1 cellular context compared by ENCODE assay signal in the genomic region with DNA sequence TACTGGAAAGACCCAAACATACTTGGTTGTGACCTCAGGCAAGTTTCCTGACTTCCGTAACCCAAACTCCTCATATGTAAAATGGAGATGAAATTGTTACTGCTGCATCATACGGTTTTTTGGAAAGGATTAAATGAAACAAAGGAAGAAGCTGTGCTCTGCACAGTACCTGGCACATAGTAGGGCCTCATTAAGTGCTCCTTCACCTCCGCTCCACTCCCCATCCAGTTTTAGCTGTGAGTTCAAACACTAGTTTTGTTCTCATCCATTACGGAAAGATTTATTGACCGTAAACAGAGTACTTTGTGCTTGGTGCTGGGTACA.
TF ChIP-seq lines count a peak whose summit lies in the region.

No MANE protein-coding gene starts in this region.

TF ChIP-seq in K562, 482 proteins besides CTCF, POLR2A, EP300 and RAD21 (continued from another document and continues in another):
- TF ChIP-seq CHD7 (IDR thresholded peaks at IDR 0.05; ENCODE audit: low read depth, low read length) (no peak), PCBP1 (IDR thresholded peaks at IDR 0.05; ENCODE audit: low read depth, low read length, poor library complexity, severe bottlenecking) (no peak), ZBTB1 (CRISPR knock-in tag; IDR thresholded peaks at IDR 0.05; ENCODE audit: borderline replicate concordance, low read depth) (no peak), ZNF146 (CRISPR knock-in tag; IDR thresholded peaks at IDR 0.05; ENCODE audit: unreplicated experiment) (no peak), PML (IDR thresholded peaks at IDR 0.05; ENCODE audit: low read length) (no peak), SAFB (IDR thresholded peaks at IDR 0.05; ENCODE audit: borderline replicate concordance, low read depth, low read length) (no peak), TRIM28 (IDR thresholded peaks at IDR 0.05) (0 out of 2 replicates have a peak, but pooled peaks have one; percentile 34), THAP12 (CRISPR knock-in tag; IDR thresholded peaks at IDR 0.05) (no peak), AFF4 (CRISPR knock-in tag; IDR thresholded peaks at IDR 0.05) (no peak), PRPF4 (IDR thresholded peaks at IDR 0.05; ENCODE audit: insufficient read depth, low read depth, low read length, poor library complexity, severe bottlenecking) (no peak), TCF3 (CRISPR knock-in tag; IDR thresholded peaks at IDR 0.05) (no peak), SMAD4 (CRISPR knock-in tag; conservative IDR thresholded peaks at IDR 0.05) (0 out of 2 replicates have a peak, but pooled peaks have one; percentile 6), KLF16 (IDR thresholded peaks at IDR 0.05) (no peak), PPARD (CRISPR knock-in tag; IDR thresholded peaks at IDR 0.05) (no peak), EGR1 (conservative IDR thresholded peaks at IDR 0.05) (no peak), MYBL2 (IDR thresholded peaks at IDR 0.05; ENCODE audit: low read depth) (no peak), MYBL2 (CRISPR knock-in tag; IDR thresholded peaks at IDR 0.05; ENCODE audit: borderline replicate concordance) (no peak), ZNF133 (CRISPR knock-in tag; IDR thresholded peaks at IDR 0.05) (no peak), SMARCC2 (IDR thresholded peaks at IDR 0.05; ENCODE audit: low read depth) (no peak), ZFPM2 (CRISPR knock-in tag; IDR thresholded peaks at IDR 0.05) (no peak)
- TF ChIP-seq, protein P1, sequence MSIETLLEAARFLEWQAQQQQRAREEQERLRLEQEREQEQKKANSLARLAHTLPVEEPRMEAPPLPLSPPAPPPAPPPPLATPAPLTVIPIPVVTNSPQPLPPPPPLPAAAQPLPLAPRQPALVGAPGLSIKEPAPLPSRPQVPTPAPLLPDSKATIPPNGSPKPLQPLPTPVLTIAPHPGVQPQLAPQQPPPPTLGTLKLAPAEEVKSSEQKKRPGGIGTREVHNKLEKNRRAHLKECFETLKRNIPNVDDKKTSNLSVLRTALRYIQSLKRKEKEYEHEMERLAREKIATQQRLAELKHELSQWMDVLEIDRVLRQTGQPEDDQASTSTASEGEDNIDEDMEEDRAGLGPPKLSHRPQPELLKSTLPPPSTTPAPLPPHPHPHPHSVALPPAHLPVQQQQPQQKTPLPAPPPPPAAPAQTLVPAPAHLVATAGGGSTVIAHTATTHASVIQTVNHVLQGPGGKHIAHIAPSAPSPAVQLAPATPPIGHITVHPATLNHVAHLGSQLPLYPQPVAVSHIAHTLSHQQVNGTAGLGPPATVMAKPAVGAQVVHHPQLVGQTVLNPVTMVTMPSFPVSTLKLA (conservative IDR thresholded peaks at IDR 0.05) = no peak
- TF ChIP-seq, protein P2, sequence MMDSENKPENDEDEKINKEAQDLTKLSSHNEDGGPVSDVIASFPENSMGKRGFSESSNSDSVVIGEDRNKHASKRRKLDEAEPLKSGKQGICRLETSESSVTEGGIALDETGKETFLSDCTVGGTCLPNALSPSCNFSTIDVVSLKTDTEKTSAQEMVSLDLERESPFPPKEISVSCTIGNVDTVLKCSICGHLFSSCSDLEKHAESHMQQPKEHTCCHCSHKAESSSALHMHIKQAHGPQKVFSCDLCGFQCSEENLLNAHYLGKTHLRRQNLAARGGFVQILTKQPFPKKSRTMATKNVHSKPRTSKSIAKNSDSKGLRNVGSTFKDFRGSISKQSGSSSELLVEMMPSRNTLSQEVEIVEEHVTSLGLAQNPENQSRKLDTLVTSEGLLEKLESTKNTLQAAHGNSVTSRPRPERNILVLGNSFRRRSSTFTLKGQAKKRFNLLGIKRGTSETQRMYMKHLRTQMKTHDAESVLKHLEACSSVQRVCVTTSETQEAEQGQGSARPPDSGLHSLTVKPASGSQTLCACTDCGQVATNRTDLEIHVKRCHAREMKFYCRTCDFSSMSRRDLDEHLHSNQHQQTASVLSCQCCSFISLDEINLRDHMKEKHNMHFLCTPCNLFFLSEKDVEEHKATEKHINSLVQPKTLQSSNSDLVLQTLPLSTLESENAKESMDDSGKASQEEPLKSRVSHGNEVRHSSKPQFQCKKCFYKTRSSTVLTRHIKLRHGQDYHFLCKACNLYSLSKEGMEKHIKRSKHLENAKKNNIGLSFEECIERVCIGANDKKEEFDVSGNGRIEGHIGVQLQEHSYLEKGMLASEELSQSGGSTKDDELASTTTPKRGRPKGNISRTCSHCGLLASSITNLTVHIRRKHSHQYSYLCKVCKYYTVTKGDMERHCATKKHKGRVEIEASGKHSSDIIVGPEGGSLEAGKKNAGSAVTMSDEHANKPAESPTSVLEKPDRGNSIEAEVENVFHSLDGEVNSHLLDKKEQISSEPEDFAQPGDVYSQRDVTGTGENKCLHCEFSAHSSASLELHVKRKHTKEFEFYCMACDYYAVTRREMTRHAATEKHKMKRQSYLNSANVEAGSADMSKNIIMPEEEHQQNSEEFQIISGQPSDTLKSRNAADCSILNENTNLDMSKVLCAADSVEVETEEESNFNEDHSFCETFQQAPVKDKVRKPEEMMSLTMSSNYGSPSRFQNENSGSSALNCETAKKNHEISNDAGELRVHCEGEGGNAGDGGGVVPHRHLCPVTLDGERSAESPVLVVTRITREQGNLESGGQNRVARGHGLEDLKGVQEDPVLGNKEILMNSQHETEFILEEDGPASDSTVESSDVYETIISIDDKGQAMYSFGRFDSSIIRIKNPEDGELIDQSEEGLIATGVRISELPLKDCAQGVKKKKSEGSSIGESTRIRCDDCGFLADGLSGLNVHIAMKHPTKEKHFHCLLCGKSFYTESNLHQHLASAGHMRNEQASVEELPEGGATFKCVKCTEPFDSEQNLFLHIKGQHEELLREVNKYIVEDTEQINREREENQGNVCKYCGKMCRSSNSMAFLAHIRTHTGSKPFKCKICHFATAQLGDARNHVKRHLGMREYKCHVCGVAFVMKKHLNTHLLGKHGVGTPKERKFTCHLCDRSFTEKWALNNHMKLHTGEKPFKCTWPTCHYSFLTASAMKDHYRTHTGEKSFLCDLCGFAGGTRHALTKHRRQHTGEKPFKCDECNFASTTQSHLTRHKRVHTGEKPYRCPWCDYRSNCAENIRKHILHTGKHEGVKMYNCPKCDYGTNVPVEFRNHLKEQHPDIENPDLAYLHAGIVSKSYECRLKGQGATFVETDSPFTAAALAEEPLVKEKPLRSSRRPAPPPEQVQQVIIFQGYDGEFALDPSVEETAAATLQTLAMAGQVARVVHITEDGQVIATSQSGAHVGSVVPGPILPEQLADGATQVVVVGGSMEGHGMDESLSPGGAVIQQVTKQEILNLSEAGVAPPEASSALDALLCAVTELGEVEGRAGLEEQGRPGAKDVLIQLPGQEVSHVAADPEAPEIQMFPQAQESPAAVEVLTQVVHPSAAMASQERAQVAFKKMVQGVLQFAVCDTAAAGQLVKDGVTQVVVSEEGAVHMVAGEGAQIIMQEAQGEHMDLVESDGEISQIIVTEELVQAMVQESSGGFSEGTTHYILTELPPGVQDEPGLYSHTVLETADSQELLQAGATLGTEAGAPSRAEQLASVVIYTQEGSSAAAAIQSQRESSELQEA (IDR thresholded peaks at IDR 0.05; ENCODE audit: low read depth) = 0 out of 2 replicates have a peak, but pooled peaks have one; percentile 31
